8 cellular contexts compared by ENCODE assay signal in genomic region chr16:73232555-73233422, GRCh38.
A peak's percentile ranks its signal among the peaks of the same experiment; 100 is the strongest.
DNase-seq lines count a peak whose midpoint lies in the region; ATAC-seq and TF ChIP-seq lines count a peak whose summit lies in the region.

No MANE protein-coding gene starts in this region.

- 2 to 4% (median 3%) methylated on average over 27 of the region's 27 CpGs for WGBS in ovary, 3 donors

- no peak for TF ChIP-seq CTCF in ovary (IDR thresholded peaks at IDR 0.05)

- no peak for TF ChIP-seq POLR2A in ovary (IDR thresholded peaks at IDR 0.05)

- H3K4me1 ChIP-seq in ovary (ENCODE audit: insufficient read depth) = peaks cover 2% of the 10 kb centered on the region

- no peak for TF ChIP-seq EP300 in ovary (IDR thresholded peaks at IDR 0.05)

- intact Hi-C loops in ovary (cut with DNase I) = no loop called here
- intact Hi-C loops in activated T-helper 2 cell treated with anti-CD3 and anti-CD28 coated beads, Interferon-gamma antibody, Interleukin-2, Interleukin-4, amounts not matched to agents 10 μg/mL and 5 μg/mL and 100 μg/mL, durations not matched to agents 14 hours and 24 hours and 36 hours (cut with micrococcal nuclease) = no loop called here

- no peaks in the 10 kb centered on the region for H3K27me3 ChIP-seq in ovary

- no peak for ATAC-seq in HG02678 (IDR thresholded peaks at IDR 0.05; ENCODE audit: unreplicated experiment)

- no peaks in the 10 kb centered on the region for H3K9me3 Mint-ChIP-seq in activated T-helper 2 cell treated with anti-CD3 and anti-CD28 coated beads, Interferon-gamma antibody, Interleukin-2, Interleukin-4, amounts not matched to agents 10 μg/mL and 5 μg/mL and 100 μg/mL, durations not matched to agents 14 hours and 24 hours and 36 hours

- no peak overlapping the region for H3K4me3 Mint-ChIP-seq in activated T-helper 2 cell treated with anti-CD3 and anti-CD28 coated beads, Interferon-gamma antibody, Interleukin-2, Interleukin-4, amounts not matched to agents 10 μg/mL and 5 μg/mL and 100 μg/mL, durations not matched to agents 14 hours and 24 hours and 36 hours (ENCODE audit: low read depth)

- no peaks in the 10 kb centered on the region for H3K9me3 ChIP-seq in ovary

- H3K27ac ChIP-seq in ovary = no peak overlapping the region

- peak; percentile 27 for DNase-seq in DMS 273 treated with DMSO at 0.1 percent for 48 hours (lab: John Stamatoyannopoulos, UW)
- DNase-seq in NCI-H526 treated with DMSO at 0.1 percent for 48 hours (lab: John Stamatoyannopoulos, UW) = peak; percentile 19
- DNase-seq in fibroblast of the conjunctiva (ENCODE audit: low read depth) = peak; percentile 32
- DNase-seq in ovary = peak; percentile 60 to 77 (median 73)
- no peak for DNase-seq in OCI-M2 (lab: John Stamatoyannopoulos, UW; ENCODE audit: unreplicated experiment)
- DNase-seq in middle frontal gyrus (ENCODE audit: extremely low spot score, low spot score) = no peak
- no peak for DNase-seq in activated T-helper 2 cell treated with anti-CD3 and anti-CD28 coated beads, Interferon-gamma antibody, Interleukin-2, Interleukin-4, amounts not matched to agents 10 μg/mL and 5 μg/mL and 100 μg/mL, durations not matched to agents 14 hours and 24 hours and 36 hours (ENCODE audit: low spot score)

- no peaks in the 10 kb centered on the region for H3K36me3 ChIP-seq in ovary

- no peak overlapping the region for H3K27ac Mint-ChIP-seq in activated T-helper 2 cell treated with anti-CD3 and anti-CD28 coated beads, Interferon-gamma antibody, Interleukin-2, Interleukin-4, amounts not matched to agents 10 μg/mL and 5 μg/mL and 100 μg/mL, durations not matched to agents 14 hours and 24 hours and 36 hours

- no peaks in the 10 kb centered on the region for H3K36me3 Mint-ChIP-seq in activated T-helper 2 cell treated with anti-CD3 and anti-CD28 coated beads, Interferon-gamma antibody, Interleukin-2, Interleukin-4, amounts not matched to agents 10 μg/mL and 5 μg/mL and 100 μg/mL, durations not matched to agents 14 hours and 24 hours and 36 hours (ENCODE audit: low read depth)

- H3K27me3 Mint-ChIP-seq in activated T-helper 2 cell treated with anti-CD3 and anti-CD28 coated beads, Interferon-gamma antibody, Interleukin-2, Interleukin-4, amounts not matched to agents 10 μg/mL and 5 μg/mL and 100 μg/mL, durations not matched to agents 14 hours and 24 hours and 36 hours (ENCODE audit: low read depth) = no peaks in the 10 kb centered on the region

- H3K4me3 ChIP-seq in ovary = peak overlapping the region; percentile 32

- H3K4me1 Mint-ChIP-seq in activated T-helper 2 cell treated with anti-CD3 and anti-CD28 coated beads, Interferon-gamma antibody, Interleukin-2, Interleukin-4, amounts not matched to agents 10 μg/mL and 5 μg/mL and 100 μg/mL, durations not matched to agents 14 hours and 24 hours and 36 hours (ENCODE audit: low read depth) = no peaks in the 10 kb centered on the region

Comparison
In these comparisons a context has a peak if more than half of its experiments do, and no peak if none do; other contexts are left out.
1. DNase-seq: peak in DMS 273 treated with DMSO at 0.1 percent for 48 hours (single experiment), NCI-H526 treated with DMSO at 0.1 percent for 48 hours (single experiment), fibroblast of the conjunctiva (single experiment) and ovary (5 of 5); none in OCI-M2 (single experiment), middle frontal gyrus (single experiment) and activated T-helper 2 cell treated with anti-CD3 and anti-CD28 coated beads, Interferon-gamma antibody, Interleukin-2, Interleukin-4, amounts not matched to agents 10 μg/mL and 5 μg/mL and 100 μg/mL, durations not matched to agents 14 hours and 24 hours and 36 hours (single experiment).